Comparison of ENCODE assay signal across 19 cellular contexts in the genomic region with DNA sequence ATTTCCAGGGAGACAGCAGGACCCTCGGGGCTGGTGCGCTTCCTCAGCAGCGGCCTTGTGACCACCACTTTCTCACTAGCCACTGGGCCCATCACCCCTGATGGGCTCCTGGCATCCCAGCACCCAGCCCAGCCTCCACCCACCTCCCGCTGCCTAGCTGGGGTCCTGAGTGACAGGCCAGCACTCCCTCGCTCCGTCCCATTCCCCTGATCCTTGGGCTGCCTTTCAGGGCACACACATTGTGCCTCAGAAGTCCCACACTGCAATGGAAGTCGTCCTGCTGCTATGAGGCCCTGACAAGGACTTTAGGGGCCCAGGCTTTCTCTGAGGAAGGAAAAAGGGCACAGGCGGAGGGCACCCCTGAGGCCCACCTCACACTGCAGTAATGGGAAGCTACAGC. TPM values are rescaled to one million over a fixed set of nuclear protein-coding genes. Genes with fewer than 3 reads are reported as not detected.
"Had no signal": no experiment of that assay in that cellular context is flagged by ENCODE, and none has a peak within 500 bp of the region (broad histone marks: within the 10 kb centered on the region; RNA-seq: fewer than 3 reads in every experiment).

No MANE protein-coding gene starts in this region.

- ATAC-seq: activated CD8-positive, alpha-beta T cell treated with anti-CD3 and anti-CD28 coated beads for 36 hours; activated T-cell treated with anti-CD3 and anti-CD28 coated beads, Interleukin-2, amount 50 U/mL, for 72 hours; gastroesophageal sphincter; pancreas; stimulated activated naive B cell treated with anti-CD40 and anti-IgM and Interleukin-4, amounts not matched to agents 10 μg/mL and 1 μg/mL and 100 μg/mL, for 72 hours had no signal

- H3K36me3 ChIP-seq: gastroesophageal sphincter, neural progenitor cell, pancreas, transverse colon had no signal

- H3K9me3 ChIP-seq: pancreas had no signal

- H3K4me1 ChIP-seq: pancreas had no signal

- H2AFZ ChIP-seq: neural progenitor cell had no signal

- H3K4me3 ChIP-seq: gastroesophageal sphincter, neural progenitor cell, pancreas, SK-N-MC, transverse colon had no signal

- H3K4me2 ChIP-seq: neural progenitor cell had no signal

- DNase-seq: activated CD4-positive, alpha-beta T cell treated with anti-CD3 and anti-CD28 coated beads for 1 hour; activated CD8-positive, alpha-beta memory T cell treated with anti-CD3 and anti-CD28 coated beads, Interleukin-2, amount 50 U/mL, for 48 hours; activated CD8-positive, alpha-beta T cell treated with anti-CD3 and anti-CD28 coated beads for 36 hours; activated naive CD4-positive, alpha-beta T cell; activated naive CD8-positive, alpha-beta T cell treated with anti-CD3 and anti-CD28 coated beads, Interleukin-2, amount 10 ng/mL, durations not matched to agents 7 days and 5 days; activated T-cell treated with anti-CD3 and anti-CD28 coated beads, Interleukin-2, amount 50 U/mL, for 72 hours; hippocampal formation; midbrain; stimulated activated CD4-positive, alpha-beta T cell treated with anti-CD3 and anti-CD28 coated beads, Interleukin-2, amount 100 ng/mL, for 48 hours; stimulated activated naive B cell treated with anti-CD40 and anti-IgM and Interleukin-4, amounts not matched to agents 10 μg/mL and 1 μg/mL and 100 μg/mL, for 72 hours; T-helper 1 cell; T1000; transverse colon had no signal

- H3K27ac ChIP-seq: epithelial cell of prostate, gastroesophageal sphincter, neural progenitor cell, pancreas, SK-N-MC, transverse colon had no signal

RNA-seq across cellular contexts. Expression of gene CAMK2B, which starts 12.4 kb away (rescaled TPM):
- total RNA-seq: kidney epithelial cell had no signal
